In genomic region chr1:233361876-233362275, GRCh38 we compare ENCODE assay signal across 1 cellular context.
TF ChIP-seq lines count a peak whose summit lies in the region.

No MANE protein-coding gene starts in this region.

TF ChIP-seq in WTC11, 78 proteins besides CTCF, POLR2A, EP300 and RAD21 (continued from another document):
- TF ChIP-seq E2F4 (CRISPR knock-in tag; IDR thresholded peaks at IDR 0.05; ENCODE audit: borderline replicate concordance, low read depth) (no peak), MYBL2 (CRISPR knock-in tag; IDR thresholded peaks at IDR 0.05) (no peak), E2F1 (CRISPR knock-in tag; IDR thresholded peaks at IDR 0.05) (no peak), SMAD4 (CRISPR knock-in tag; IDR thresholded peaks at IDR 0.05) (no peak)
